ENCODE assay signal across 8 cellular contexts in the genomic region with DNA sequence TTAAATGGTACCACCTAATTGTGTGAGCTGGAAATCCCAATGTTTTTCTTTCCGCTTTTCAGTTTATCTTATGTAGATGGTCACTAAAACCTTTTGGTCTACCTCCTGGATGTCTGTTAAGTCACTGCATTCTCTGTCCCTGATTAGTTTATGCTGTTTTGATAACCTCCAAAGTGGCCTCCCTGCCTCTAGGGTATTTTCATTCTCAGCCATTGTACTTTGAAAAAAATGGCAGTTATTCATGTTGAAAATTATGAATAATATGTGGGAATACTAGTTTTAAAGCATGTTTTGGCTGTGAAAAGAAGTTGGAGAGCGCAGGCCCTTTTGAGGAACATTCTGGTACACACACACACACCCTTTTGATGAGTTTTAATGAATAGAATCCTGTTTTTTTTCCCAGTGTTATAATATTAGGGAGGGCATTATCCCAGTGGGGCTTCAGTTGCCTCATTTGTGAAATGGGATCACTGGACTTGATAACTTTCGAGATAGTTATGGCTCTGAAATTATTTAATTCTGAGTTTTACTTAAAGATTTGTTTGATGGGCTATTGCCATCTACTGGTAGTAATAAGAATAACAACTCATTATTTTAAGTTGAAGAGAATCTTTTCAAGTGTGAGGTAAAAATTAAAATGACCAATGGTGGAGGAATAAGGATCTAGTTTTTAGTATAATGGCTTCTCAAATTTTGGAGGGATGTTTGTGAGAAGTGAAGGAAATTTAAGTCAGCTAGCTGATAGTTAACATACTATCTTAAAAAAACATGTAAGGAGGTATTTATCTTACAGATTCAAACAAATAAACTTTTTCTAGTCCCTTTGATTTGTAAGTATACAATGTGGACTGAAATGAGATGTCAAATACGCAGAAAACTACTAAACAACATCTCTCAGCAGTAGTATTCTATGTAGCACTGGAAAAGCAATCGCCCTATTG. TPM values are rescaled to one million over a fixed set of nuclear protein-coding genes. Genes with fewer than 3 reads are reported as not detected.
DNase-seq lines count a peak whose midpoint lies in the region; ATAC-seq and TF ChIP-seq lines count a peak whose summit lies in the region.

No MANE protein-coding gene starts in this region.

- TF ChIP-seq CTCF in HEK293 (tag by site-specific recombination; IDR thresholded peaks at IDR 0.05) (no peak), fibroblast of the aortic adventitia (IDR thresholded peaks at IDR 0.05; ENCODE audit: insufficient read depth, low read length) (peak; percentile 50)

- H3K9me3 ChIP-seq in CD4-positive, alpha-beta memory T cell (ENCODE audit: control insufficient read depth in 1 of 2, low read length in 2 of 2), result no peaks in the 10 kb centered on the region
- no peaks in the 10 kb centered on the region for H3K9me3 ChIP-seq in HEK293 (ENCODE audit: control insufficient read depth, insufficient read depth, low read depth, low read length)
- no peaks in the 10 kb centered on the region for H3K9me3 ChIP-seq in skeletal muscle satellite cell (replicated peaks; ENCODE audit: low read length)

- no peak overlapping the region for H3K4me3 ChIP-seq in CD4-positive, alpha-beta memory T cell (ENCODE audit: low read length in 2 of 2)
- no peak overlapping the region for H3K4me3 ChIP-seq in HEK293 (ENCODE audit: low read depth, low read length)
- H3K4me3 ChIP-seq in fibroblast of the aortic adventitia (ENCODE audit: low read depth, low read length), result no peak overlapping the region
- no peak overlapping the region for H3K4me3 ChIP-seq in skeletal muscle satellite cell (ENCODE audit: low read length)

- no peaks in the 10 kb centered on the region for H3K27me3 Mint-ChIP-seq in CD4-positive, alpha-beta memory T cell

- H3K36me3 Mint-ChIP-seq in CD4-positive, alpha-beta memory T cell, result peaks cover 16 to 22% of the 10 kb centered on the region in 2 donors

- in situ Hi-C loops in SK-MEL-5 (cut with HindIII; ENCODE audit: low pct_unique_long_range_greater_than_20kb, low sequenced_read_pairs), result no loop called here

- POLR2A ChIA-PET in CD4-positive, alpha-beta memory T cell (lab: Charles Lee; ENCODE audit: partially characterized antibody), result interaction anchor here (2.2 kb wide), 1 partner anchor 233 kb away, joined by 6 read pairs; no protein-coding TSS in a partner anchor
- POLR2A ChIA-PET in HEK293 (lab: Yijun Ruan, JAX), result interaction anchor here (1.0 kb wide), 1 partner anchor 105 kb away, joined by 3 read pairs; no protein-coding TSS in a partner anchor

- H3K27me3 ChIP-seq in CD4-positive, alpha-beta memory T cell (ENCODE audit: insufficient read depth, low read length), result no peaks in the 10 kb centered on the region
- no peaks in the 10 kb centered on the region for H3K27me3 ChIP-seq in skeletal muscle satellite cell (ENCODE audit: control insufficient read depth, insufficient read depth, low read length)

- peaks cover 40 to 63% (median 52%) of the 10 kb centered on the region in 4 donors for H3K4me1 Mint-ChIP-seq in CD4-positive, alpha-beta memory T cell

- intact Hi-C loops in CD4-positive, alpha-beta memory T cell (cut with micrococcal nuclease), result loop anchor here (1.0 to 2.0 kb wide), 3 partner anchors 57 to 232 kb away; partner anchors contain the start of gene RDX

- DNase-seq in CD4-positive, alpha-beta memory T cell, result peak in 4 of 5 donors; percentile 32 to 45 (median 44)
- DNase-seq in SK-MEL-5 (ENCODE audit: low read depth, low spot score) (peak; percentile 35), fibroblast of the aortic adventitia (ENCODE audit: low read depth) (peak; percentile 64)

- no peak overlapping the region for H3K27ac ChIP-seq in CD4-positive, alpha-beta memory T cell (ENCODE audit: low read depth, low read length)
- no peak overlapping the region for H3K27ac ChIP-seq in HEK293 (ENCODE audit: extremely low read depth, low read depth, low read length)

- H3K4me1 ChIP-seq in CD4-positive, alpha-beta memory T cell (ENCODE audit: insufficient read depth, low read length), result peaks cover 51% of the 10 kb centered on the region
- no peaks in the 10 kb centered on the region; the same call in 1 of the 2 replicates for H3K4me1 ChIP-seq in HEK293 (ENCODE audit: control insufficient read depth, insufficient read depth, low read length)
- peaks cover 46% of the 10 kb centered on the region for H3K4me1 ChIP-seq in skeletal muscle satellite cell (ENCODE audit: control insufficient read depth, insufficient read depth, low read length)

- no peaks in the 10 kb centered on the region for H3K36me3 ChIP-seq in CD4-positive, alpha-beta memory T cell (ENCODE audit: insufficient read depth, low read length)
- H3K36me3 ChIP-seq in HEK293 (ENCODE audit: control insufficient read depth in 2 of 2, insufficient read depth in 1 of 2, low read length in 2 of 2) (peaks cover 7 to 23% of the 10 kb centered on the region in 2 experiments; a peak in 2 of 3 replicates), skeletal muscle satellite cell (ENCODE audit: insufficient read depth, low read length) (peaks cover 4% of the 10 kb centered on the region)

- no peaks in the 10 kb centered on the region for H3K9me3 Mint-ChIP-seq in CD4-positive, alpha-beta memory T cell

- no peak for ATAC-seq in HG03439 (IDR thresholded peaks at IDR 0.05; ENCODE audit: unreplicated experiment)
- no peak for ATAC-seq in GM19351 (IDR thresholded peaks at IDR 0.05; ENCODE audit: unreplicated experiment)
- ATAC-seq in HG03342 (IDR thresholded peaks at IDR 0.05; ENCODE audit: unreplicated experiment), result no peak

- peak overlapping the region in 5 of 8 donors; percentile 3 to 34 (median 5) for H3K4me3 Mint-ChIP-seq in CD4-positive, alpha-beta memory T cell

- peak overlapping the region in 6 of 7 donors; percentile 0 to 77 (median 31) for H3K27ac Mint-ChIP-seq in CD4-positive, alpha-beta memory T cell

- CTCF ChIA-PET in CD4-positive, alpha-beta memory T cell (lab: Charles Lee; ENCODE audit: partially characterized antibody), result interaction anchor here (0.6 to 7.5 kb wide), 25 partner anchors 8 to 1826 kb away, joined by 3 to 166 read pairs (median 6); no protein-coding TSS in a partner anchor
- CTCF ChIA-PET in HEK293 (lab: Yijun Ruan, JAX), result interaction anchor here (0.6 to 4.7 kb wide), 22 partner anchors 10 to 1011 kb away, joined by 3 to 76 read pairs (median 3); no protein-coding TSS in a partner anchor

- H3K4me2 ChIP-seq in skeletal muscle satellite cell (ENCODE audit: low read length), result peak overlapping the region; percentile 88

- H3K9ac ChIP-seq in skeletal muscle satellite cell (ENCODE audit: low read depth, low read length), result peak overlapping the region; percentile 2

TF ChIP-seq in HEK293, 187 proteins besides CTCF, POLR2A, EP300 and RAD21:
- peak; percentile 43; the same call in 1 of the 2 replicates for TF ChIP-seq ZNF664 (tag by site-specific recombination; IDR thresholded peaks at IDR 0.05)
- peak; percentile 55 for TF ChIP-seq ZNF654 (tag by site-specific recombination; IDR thresholded peaks at IDR 0.05; ENCODE audit: low read depth)
- TF ChIP-seq GLIS1 (tag by site-specific recombination; IDR thresholded peaks at IDR 0.05), result peak; percentile 77
- TF ChIP-seq ZNF777 (tag by site-specific recombination; IDR thresholded peaks at IDR 0.05; ENCODE audit: borderline replicate concordance), result no peak
- TF ChIP-seq, protein P1, sequence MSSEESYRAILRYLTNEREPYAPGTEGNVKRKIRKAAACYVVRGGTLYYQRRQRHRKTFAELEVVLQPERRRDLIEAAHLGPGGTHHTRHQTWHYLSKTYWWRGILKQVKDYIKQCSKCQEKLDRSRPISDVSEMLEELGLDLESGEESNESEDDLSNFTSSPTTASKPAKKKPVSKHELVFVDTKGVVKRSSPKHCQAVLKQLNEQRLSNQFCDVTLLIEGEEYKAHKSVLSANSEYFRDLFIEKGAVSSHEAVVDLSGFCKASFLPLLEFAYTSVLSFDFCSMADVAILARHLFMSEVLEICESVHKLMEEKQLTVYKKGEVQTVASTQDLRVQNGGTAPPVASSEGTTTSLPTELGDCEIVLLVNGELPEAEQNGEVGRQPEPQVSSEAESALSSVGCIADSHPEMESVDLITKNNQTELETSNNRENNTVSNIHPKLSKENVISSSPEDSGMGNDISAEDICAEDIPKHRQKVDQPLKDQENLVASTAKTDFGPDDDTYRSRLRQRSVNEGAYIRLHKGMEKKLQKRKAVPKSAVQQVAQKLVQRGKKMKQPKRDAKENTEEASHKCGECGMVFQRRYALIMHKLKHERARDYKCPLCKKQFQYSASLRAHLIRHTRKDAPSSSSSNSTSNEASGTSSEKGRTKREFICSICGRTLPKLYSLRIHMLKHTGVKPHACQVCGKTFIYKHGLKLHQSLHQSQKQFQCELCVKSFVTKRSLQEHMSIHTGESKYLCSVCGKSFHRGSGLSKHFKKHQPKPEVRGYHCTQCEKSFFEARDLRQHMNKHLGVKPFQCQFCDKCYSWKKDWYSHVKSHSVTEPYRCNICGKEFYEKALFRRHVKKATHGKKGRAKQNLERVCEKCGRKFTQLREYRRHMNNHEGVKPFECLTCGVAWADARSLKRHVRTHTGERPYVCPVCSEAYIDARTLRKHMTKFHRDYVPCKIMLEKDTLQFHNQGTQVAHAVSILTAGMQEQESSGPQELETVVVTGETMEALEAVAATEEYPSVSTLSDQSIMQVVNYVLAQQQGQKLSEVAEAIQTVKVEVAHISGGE (tag by site-specific recombination; conservative IDR thresholded peaks at IDR 0.05; ENCODE audit: low read depth), result no peak
- no peak for TF ChIP-seq ZNF629 (tag by site-specific recombination; IDR thresholded peaks at IDR 0.05)
- no peak for TF ChIP-seq REPIN1 (tag by site-specific recombination; IDR thresholded peaks at IDR 0.05; ENCODE audit: low read depth)
- TF ChIP-seq TRIM28 (IDR thresholded peaks at IDR 0.05; ENCODE audit: borderline replicate concordance, low read length), result 0 out of 2 replicates have a peak, but pooled peaks have one; percentile 16

RNA-seq across cellular contexts. Expression of gene FDX1, which starts 3.9 kb away (rescaled TPM):
- 10 to 100 TPM; 10.7 to 12.4 TPM for total RNA-seq in CD4-positive, alpha-beta memory T cell
- 10 to 100 TPM; 20.1 to 25.5 TPM for polyA plus RNA-seq in CD4-positive, alpha-beta memory T cell
- 11.1 and 12.5 TPM in 2 replicates for total RNA-seq in SK-MEL-5 (2014; rRNA removed; shearing (Covaris generic))
- polyA plus RNA-seq in SK-MEL-5 (2015; cell fraction: cytosol; rRNA removed), result 11.0 and 11.4 TPM in 2 replicates
- 1.7 and 2.0 TPM in 2 replicates for polyA plus RNA-seq in SK-MEL-5 (2015; cell fraction: nucleus; rRNA removed)
- total RNA-seq in fibroblast of the aortic adventitia (ENCODE audit: low replicate concordance), result 10.1 and 10.8 TPM in 2 replicates
- 14.9 and 22.8 TPM in 2 replicates for total RNA-seq in skeletal muscle satellite cell (2012; rRNA removed)
